8 cellular contexts compared by ENCODE assay signal in genomic region chr4:76748649-76749048, GRCh38.
DNase-seq lines count a peak whose midpoint lies in the region; ATAC-seq and TF ChIP-seq lines count a peak whose summit lies in the region.

No MANE protein-coding gene starts in this region.

- CTCF ChIA-PET in HCT116 (lab: Charles Lee) (no interaction called here), RWPE1 (lab: Yijun Ruan, JAX) (no interaction called here)

- H3K4me2 ChIP-seq in HCT116 (ENCODE audit: low read length) = peak overlapping the region; percentile 5; the same call in 1 of the 2 replicates

- no peak overlapping the region for H3K9ac ChIP-seq in HCT116 (ENCODE audit: low read length)

- no peaks in the 10 kb centered on the region for H3K9me2 ChIP-seq in HCT116 (ENCODE audit: insufficient read depth)

- ATAC-seq in HCT116 = peak; percentile 55
- no peak for ATAC-seq in HG02973 (IDR thresholded peaks at IDR 0.05; ENCODE audit: unreplicated experiment)

- POLR2A ChIA-PET in HCT116 (lab: Charles Lee) = no interaction called here
- POLR2A ChIA-PET in RWPE1 (lab: Yijun Ruan, JAX; ENCODE audit: low non-redundant PET) = no interaction called here

- H4K20me1 ChIP-seq in HCT116 (ENCODE audit: insufficient read depth) = no peaks in the 10 kb centered on the region

- peak; percentile 15 to 62 (median 56); a peak in 3 of 6 replicates for TF ChIP-seq CTCF in HCT116 (IDR thresholded peaks at IDR 0.05 in 2 of 3, conservative IDR thresholded peaks at IDR 0.05 in 1 of 3; ENCODE audit: borderline replicate concordance in 1 of 3, insufficient read depth in 1 of 3, low read depth in 2 of 3, low read length in 2 of 3)
- TF ChIP-seq CTCF in RWPE1 (conservative IDR thresholded peaks at IDR 0.05; ENCODE audit: low read depth) = peak; percentile 33; the same call in 1 of the 2 replicates
- TF ChIP-seq CTCF in foreskin fibroblast (IDR thresholded peaks at IDR 0.05; ENCODE audit: low read depth, low read length) = peak; percentile 3
- TF ChIP-seq CTCF in uterus (IDR thresholded peaks at IDR 0.05) = peak in 3 of 4 experiments; percentile 13 to 24 (median 17)

- intact Hi-C loops in HCT116 (cut with micrococcal nuclease) (loop anchor here (1.0 to 5.0 kb wide), 3 partner anchors 121 to 318 kb away; no protein-coding TSS in a partner anchor), uterus (cut with DNase I; ENCODE audit: low total_unique reads) (no loop called here)

- TF ChIP-seq POLR2A in HCT116 (IDR thresholded peaks at IDR 0.05; ENCODE audit: borderline replicate concordance, extremely low read depth, insufficient read depth, insufficient read length) (no peak), uterus (IDR thresholded peaks at IDR 0.05) (no peak)

- H3K79me2 ChIP-seq in HCT116 (ENCODE audit: insufficient read depth, low read length) = no peaks in the 10 kb centered on the region; the same call in 1 of the 2 replicates

- peaks cover 12 to 30% of the 10 kb centered on the region in 2 experiments for H3K4me1 ChIP-seq in HCT116 (ENCODE audit: control insufficient read depth in 1 of 2, insufficient read depth in 2 of 2, low read length in 2 of 2)
- no peaks in the 10 kb centered on the region for H3K4me1 ChIP-seq in uterus

- RAD21 ChIA-PET in HCT116 (lab: Charles Lee; ENCODE audit: low non-redundant PET in 1 of 2, low total read pairs in 2 of 2, uncharacterized antibody in 2 of 2, unreplicated experiment in 2 of 2) = no interaction called here

- H3K9me3 ChIP-seq in HCT116 (ENCODE audit: control insufficient read depth in 1 of 2, insufficient read depth in 1 of 2, low read depth in 1 of 2, low read length in 2 of 2) = peaks cover 0 to 6% of the 10 kb centered on the region in 2 experiments; a peak in 1 of 4 replicates
- no peaks in the 10 kb centered on the region for H3K9me3 ChIP-seq in uterus

- DNase-seq in DMS153 (lab: John Stamatoyannopoulos, UW) (peak; percentile 19), HCT116 (ENCODE audit: low read depth, low spot score) (no peak), RWPE1 (ENCODE audit: low spot score) (no peak), foreskin fibroblast (peak in 1 of 2 donors; percentile 60), uterus (no peak)
- no peak for DNase-seq in activated CD4-positive, CD25-positive, alpha-beta regulatory T cell treated with anti-CD3 and anti-CD28 coated beads, Interleukin-2, amount 50 U/mL, for 72 hours
- no peak for DNase-seq in activated T-cell treated with anti-CD3 and anti-CD28 coated beads, Interleukin-2, amount 50 U/mL, for 1 hour

- no TSS peak for BruUV-seq in HCT116 (replicated peaks; lab: Mats Ljungman, UMichigan)

- H3K27me3 ChIP-seq in HCT116 (ENCODE audit: insufficient read depth, low read length) (no peaks in the 10 kb centered on the region), uterus (no peaks in the 10 kb centered on the region)

- H3K36me3 ChIP-seq in HCT116 (ENCODE audit: control insufficient read depth in 1 of 2, insufficient read depth in 2 of 2, low read length in 2 of 2) (peaks cover 0 to 7% of the 10 kb centered on the region in 2 experiments; a peak in 1 of 4 replicates), uterus (no peaks in the 10 kb centered on the region)

- H3K4me3 ChIP-seq in HCT116 (replicated peaks in 1 of 2; ENCODE audit: low read depth in 1 of 2, low read length in 2 of 2) (no peak overlapping the region), foreskin fibroblast (ENCODE audit: low read depth in 1 of 2, low read length in 2 of 2) (no peak overlapping the region), uterus (no peak overlapping the region)

- H2AFZ ChIP-seq in HCT116 (ENCODE audit: low read depth, low read length, poor library complexity, severe bottlenecking) = no peak overlapping the region

- H3K27ac ChIP-seq in HCT116 (ENCODE audit: low read depth, low read length) (no peak overlapping the region), RWPE1 (no peak overlapping the region), uterus (no peak overlapping the region)

- peak; percentile 82 for TF ChIP-seq RAD21 in HCT116 (IDR thresholded peaks at IDR 0.05; ENCODE audit: low read depth)

TF ChIP-seq in HCT116, 20 proteins besides CTCF, POLR2A, EP300 and RAD21:
- TF ChIP-seq MAX (IDR thresholded peaks at IDR 0.05) = peak; percentile 37; the same call in 1 of the 2 replicates
- no peak for TF ChIP-seq SRF (IDR thresholded peaks at IDR 0.05; ENCODE audit: low read depth)
- no peak for TF ChIP-seq ELF1 (IDR thresholded peaks at IDR 0.05; ENCODE audit: borderline replicate concordance, low read depth)

Comparison
In these comparisons a context has a peak if more than half of its experiments do, and no peak if none do; other contexts are left out.
1. CTCF ChIP-seq: peak in every context shown above with its lines; median percentile 56 in HCT116; 33 in RWPE1; 17 in uterus; 3 in foreskin fibroblast.